Comparison of ENCODE assay signal across 19 cellular contexts in genomic region chr2:154614906-154615305, GRCh38.
"Had no signal": no experiment of that assay in that cellular context is flagged by ENCODE, and none has a peak within 500 bp of the region (broad histone marks: within the 10 kb centered on the region; RNA-seq: fewer than 3 reads in every experiment).

No MANE protein-coding gene starts in this region.

- H3K4me1 ChIP-seq: esophagus squamous epithelium, gastrocnemius medialis, heart right ventricle, left ventricle myocardium inferior, lower lobe of right lung had no signal

- H3K4me3 ChIP-seq: coronary artery, esophagus squamous epithelium, gastrocnemius medialis, heart right ventricle, left ventricle myocardium inferior, lower lobe of right lung had no signal

- H3K36me3 ChIP-seq: esophagus squamous epithelium, gastrocnemius medialis, heart right ventricle, left ventricle myocardium inferior, lower lobe of right lung had no signal

- H3K27ac ChIP-seq: coronary artery, epithelial cell of prostate, esophagus squamous epithelium, gastrocnemius medialis, heart right ventricle, left ventricle myocardium inferior, lower lobe of right lung had no signal

- H3K9me3 ChIP-seq: esophagus squamous epithelium, gastrocnemius medialis, heart right ventricle, left ventricle myocardium inferior, lower lobe of right lung had no signal

- H3K27me3 ChIP-seq: esophagus squamous epithelium, gastrocnemius medialis, heart right ventricle had no signal

- DNase-seq: effector CD8-positive, alpha-beta T cell; effector memory CD8-positive, alpha-beta T cell; endodermal cell; esophagus squamous epithelium; foreskin fibroblast; foreskin melanocyte; gastrocnemius medialis; glutamatergic neuron; head of caudate nucleus; heart right ventricle; hippocampal formation; left cardiac atrium; left ventricle myocardium inferior; lower lobe of right lung; mesenchymal stem cell; midbrain; naive thymus-derived CD4-positive, alpha-beta T cell had no signal

- ATAC-seq: effector memory CD8-positive, alpha-beta T cell; gastrocnemius medialis; heart right ventricle; left cardiac atrium; lower lobe of right lung; naive thymus-derived CD4-positive, alpha-beta T cell had no signal
